In the genomic region with DNA sequence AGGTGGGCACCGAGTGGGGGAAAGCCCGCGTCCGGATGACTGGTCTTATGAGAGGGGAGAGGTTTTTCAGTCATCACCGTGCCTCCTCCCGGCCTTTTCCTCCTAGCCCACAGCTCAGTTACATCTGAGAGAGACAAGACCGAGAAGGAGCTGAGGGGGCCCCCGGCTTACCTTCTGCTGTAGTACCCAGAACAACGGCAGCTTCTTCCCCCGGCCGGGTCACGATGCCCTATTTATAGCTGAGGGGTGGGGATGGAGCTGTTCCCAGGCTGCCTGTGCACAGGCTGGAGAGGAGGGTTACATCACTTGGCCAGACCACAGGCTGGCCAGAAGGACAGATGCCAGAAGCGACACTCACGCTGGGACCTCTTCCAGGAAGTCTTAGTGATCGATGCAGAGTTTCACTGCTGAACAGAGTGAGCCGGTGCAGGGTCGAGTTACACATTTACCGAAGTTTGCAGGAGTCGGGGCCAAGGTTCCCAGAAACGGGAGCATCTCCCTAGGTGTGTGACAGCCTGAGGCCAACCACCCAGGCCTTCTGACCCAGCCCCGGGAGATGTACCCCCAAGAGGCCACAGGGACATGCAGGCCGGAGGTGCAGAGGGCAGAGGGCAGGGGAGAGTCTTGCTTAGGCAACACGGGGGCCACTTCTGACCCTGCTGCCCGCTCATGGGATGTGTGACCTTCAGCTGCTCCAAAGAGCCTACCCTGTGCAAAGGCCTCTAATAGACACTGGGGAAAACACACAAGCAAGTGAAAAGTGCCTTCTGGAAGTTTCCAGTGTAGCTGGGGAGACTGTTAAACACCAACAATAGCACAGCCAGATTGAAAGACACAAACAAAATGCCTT, we compare ENCODE assay signal across 1 cellular context.
A peak's percentile ranks its signal among the peaks of the same experiment; 100 is the strongest.
TF ChIP-seq lines count a peak whose summit lies in the region.

A gene (minus strand): TSS at position 208 of the 850 bp plus-strand sequence. CDS start 3,299 bp downstream, outside the sequence.

TF ChIP-seq in HepG2, 621 proteins besides CTCF, POLR2A, EP300 and RAD21 (continued from another document and continues in another):
- TF ChIP-seq, protein P1, sequence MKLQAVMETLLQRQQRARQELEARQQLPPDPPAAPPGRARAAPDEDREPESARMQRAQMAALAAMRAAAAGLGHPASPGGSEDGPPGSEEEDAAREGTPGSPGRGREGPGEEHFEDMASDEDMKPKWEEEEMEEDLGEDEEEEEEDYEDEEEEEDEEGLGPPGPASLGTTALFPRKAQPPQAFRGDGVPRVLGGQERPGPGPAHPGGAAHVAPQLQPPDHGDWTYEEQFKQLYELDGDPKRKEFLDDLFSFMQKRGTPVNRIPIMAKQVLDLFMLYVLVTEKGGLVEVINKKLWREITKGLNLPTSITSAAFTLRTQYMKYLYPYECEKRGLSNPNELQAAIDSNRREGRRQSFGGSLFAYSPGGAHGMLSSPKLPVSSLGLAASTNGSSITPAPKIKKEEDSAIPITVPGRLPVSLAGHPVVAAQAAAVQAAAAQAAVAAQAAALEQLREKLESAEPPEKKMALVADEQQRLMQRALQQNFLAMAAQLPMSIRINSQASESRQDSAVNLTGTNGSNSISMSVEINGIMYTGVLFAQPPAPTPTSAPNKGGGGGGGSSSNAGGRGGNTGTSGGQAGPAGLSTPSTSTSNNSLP (IDR thresholded peaks at IDR 0.05; ENCODE audit: low read depth, low read length) = peak; percentile 61
- TF ChIP-seq ZSCAN20 (CRISPR knock-in tag; IDR thresholded peaks at IDR 0.05; ENCODE audit: borderline replicate concordance) (0 out of 2 replicates have a peak, but pooled peaks have one; percentile 18), ZNF501 (CRISPR knock-in tag; IDR thresholded peaks at IDR 0.05) (peak; percentile 49; the same call in 1 of the 2 replicates), RBAK (CRISPR knock-in tag; IDR thresholded peaks at IDR 0.05) (peak; percentile 14; the same call in 1 of the 2 replicates), SIX1 (CRISPR knock-in tag; IDR thresholded peaks at IDR 0.05; ENCODE audit: borderline replicate concordance) (peak; percentile 97), ZNF878 (CRISPR knock-in tag; IDR thresholded peaks at IDR 0.05) (peak; percentile 90), SP1 (IDR thresholded peaks at IDR 0.05) (no peak), SP1 (CRISPR knock-in tag; IDR thresholded peaks at IDR 0.05) (0 out of 2 replicates have a peak, but pooled peaks have one; percentile 16), ELF1 (CRISPR knock-in tag; IDR thresholded peaks at IDR 0.05) (peak; percentile 84), ZSCAN22 (CRISPR knock-in tag; IDR thresholded peaks at IDR 0.05) (peak; percentile 73; the same call in 1 of the 2 replicates), ZNF598 (CRISPR knock-in tag; IDR thresholded peaks at IDR 0.05; ENCODE audit: borderline replicate concordance) (no peak; the same call in 1 of the 2 replicates), TRIM24 (CRISPR knock-in tag; IDR thresholded peaks at IDR 0.05) (peak; percentile 97), SIN3B (IDR thresholded peaks at IDR 0.05; ENCODE audit: low read length) (no peak), ZNF816 (CRISPR knock-in tag; IDR thresholded peaks at IDR 0.05; ENCODE audit: borderline replicate concordance) (peak; percentile 87; the same call in 1 of the 2 replicates), ZNF552 (CRISPR knock-in tag; IDR thresholded peaks at IDR 0.05; ENCODE audit: borderline replicate concordance) (peak; percentile 73; the same call in 1 of the 2 replicates), PRPF4 (IDR thresholded peaks at IDR 0.05; ENCODE audit: low read depth, low read length, poor library complexity, severe bottlenecking) (no peak), STAG1 (CRISPR knock-in tag; IDR thresholded peaks at IDR 0.05) (no peak; the same call in none of the 2 replicates), ZNF101 (CRISPR knock-in tag; IDR thresholded peaks at IDR 0.05; ENCODE audit: borderline replicate concordance, low read depth) (no peak), ISL2 (CRISPR knock-in tag; IDR thresholded peaks at IDR 0.05) (peak; percentile 92), SRSF4 (IDR thresholded peaks at IDR 0.05; ENCODE audit: low read depth, low read length, poor library complexity, severe bottlenecking) (no peak), HNRNPUL1 (IDR thresholded peaks at IDR 0.05; ENCODE audit: low read depth, low read length) (no peak), DPF2 (CRISPR knock-in tag; IDR thresholded peaks at IDR 0.05; ENCODE audit: borderline replicate concordance, low read depth) (peak; percentile 98), ARNT (IDR thresholded peaks at IDR 0.05) (no peak), WIZ (CRISPR knock-in tag; IDR thresholded peaks at IDR 0.05) (no peak; the same call in 1 of the 2 replicates), JUNB (CRISPR knock-in tag; IDR thresholded peaks at IDR 0.05; ENCODE audit: borderline replicate concordance) (peak; percentile 65; the same call in 1 of the 2 replicates), ZNF326 (CRISPR knock-in tag; IDR thresholded peaks at IDR 0.05; ENCODE audit: borderline replicate concordance) (no peak), SAP130 (CRISPR knock-in tag; IDR thresholded peaks at IDR 0.05; ENCODE audit: low read depth) (peak; percentile 97), ZNF672 (CRISPR knock-in tag; IDR thresholded peaks at IDR 0.05) (no peak), ZNF317 (CRISPR knock-in tag; IDR thresholded peaks at IDR 0.05) (peak; percentile 90), PPARG (CRISPR knock-in tag; conservative IDR thresholded peaks at IDR 0.05) (peak; percentile 91), GATAD1 (CRISPR knock-in tag; IDR thresholded peaks at IDR 0.05) (peak; percentile 55), MTF1 (CRISPR knock-in tag; IDR thresholded peaks at IDR 0.05) (no peak), ZNF333 (CRISPR knock-in tag; IDR thresholded peaks at IDR 0.05; ENCODE audit: borderline replicate concordance) (peak; percentile 65; the same call in 1 of the 2 replicates), PLRG1 (conservative IDR thresholded peaks at IDR 0.05) (no peak)
- TF ChIP-seq, protein P2, sequence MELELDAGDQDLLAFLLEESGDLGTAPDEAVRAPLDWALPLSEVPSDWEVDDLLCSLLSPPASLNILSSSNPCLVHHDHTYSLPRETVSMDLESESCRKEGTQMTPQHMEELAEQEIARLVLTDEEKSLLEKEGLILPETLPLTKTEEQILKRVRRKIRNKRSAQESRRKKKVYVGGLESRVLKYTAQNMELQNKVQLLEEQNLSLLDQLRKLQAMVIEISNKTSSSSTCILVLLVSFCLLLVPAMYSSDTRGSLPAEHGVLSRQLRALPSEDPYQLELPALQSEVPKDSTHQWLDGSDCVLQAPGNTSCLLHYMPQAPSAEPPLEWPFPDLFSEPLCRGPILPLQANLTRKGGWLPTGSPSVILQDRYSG (CRISPR knock-in tag; IDR thresholded peaks at IDR 0.05) = peak; percentile 62; the same call in 1 of the 2 replicates
- TF ChIP-seq, protein P3, sequence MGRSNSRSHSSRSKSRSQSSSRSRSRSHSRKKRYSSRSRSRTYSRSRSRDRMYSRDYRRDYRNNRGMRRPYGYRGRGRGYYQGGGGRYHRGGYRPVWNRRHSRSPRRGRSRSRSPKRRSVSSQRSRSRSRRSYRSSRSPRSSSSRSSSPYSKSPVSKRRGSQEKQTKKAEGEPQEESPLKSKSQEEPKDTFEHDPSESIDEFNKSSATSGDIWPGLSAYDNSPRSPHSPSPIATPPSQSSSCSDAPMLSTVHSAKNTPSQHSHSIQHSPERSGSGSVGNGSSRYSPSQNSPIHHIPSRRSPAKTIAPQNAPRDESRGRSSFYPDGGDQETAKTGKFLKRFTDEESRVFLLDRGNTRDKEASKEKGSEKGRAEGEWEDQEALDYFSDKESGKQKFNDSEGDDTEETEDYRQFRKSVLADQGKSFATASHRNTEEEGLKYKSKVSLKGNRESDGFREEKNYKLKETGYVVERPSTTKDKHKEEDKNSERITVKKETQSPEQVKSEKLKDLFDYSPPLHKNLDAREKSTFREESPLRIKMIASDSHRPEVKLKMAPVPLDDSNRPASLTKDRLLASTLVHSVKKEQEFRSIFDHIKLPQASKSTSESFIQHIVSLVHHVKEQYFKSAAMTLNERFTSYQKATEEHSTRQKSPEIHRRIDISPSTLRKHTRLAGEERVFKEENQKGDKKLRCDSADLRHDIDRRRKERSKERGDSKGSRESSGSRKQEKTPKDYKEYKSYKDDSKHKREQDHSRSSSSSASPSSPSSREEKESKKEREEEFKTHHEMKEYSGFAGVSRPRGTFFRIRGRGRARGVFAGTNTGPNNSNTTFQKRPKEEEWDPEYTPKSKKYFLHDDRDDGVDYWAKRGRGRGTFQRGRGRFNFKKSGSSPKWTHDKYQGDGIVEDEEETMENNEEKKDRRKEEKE (IDR thresholded peaks at IDR 0.05) = no peak
- TF ChIP-seq, protein P4, sequence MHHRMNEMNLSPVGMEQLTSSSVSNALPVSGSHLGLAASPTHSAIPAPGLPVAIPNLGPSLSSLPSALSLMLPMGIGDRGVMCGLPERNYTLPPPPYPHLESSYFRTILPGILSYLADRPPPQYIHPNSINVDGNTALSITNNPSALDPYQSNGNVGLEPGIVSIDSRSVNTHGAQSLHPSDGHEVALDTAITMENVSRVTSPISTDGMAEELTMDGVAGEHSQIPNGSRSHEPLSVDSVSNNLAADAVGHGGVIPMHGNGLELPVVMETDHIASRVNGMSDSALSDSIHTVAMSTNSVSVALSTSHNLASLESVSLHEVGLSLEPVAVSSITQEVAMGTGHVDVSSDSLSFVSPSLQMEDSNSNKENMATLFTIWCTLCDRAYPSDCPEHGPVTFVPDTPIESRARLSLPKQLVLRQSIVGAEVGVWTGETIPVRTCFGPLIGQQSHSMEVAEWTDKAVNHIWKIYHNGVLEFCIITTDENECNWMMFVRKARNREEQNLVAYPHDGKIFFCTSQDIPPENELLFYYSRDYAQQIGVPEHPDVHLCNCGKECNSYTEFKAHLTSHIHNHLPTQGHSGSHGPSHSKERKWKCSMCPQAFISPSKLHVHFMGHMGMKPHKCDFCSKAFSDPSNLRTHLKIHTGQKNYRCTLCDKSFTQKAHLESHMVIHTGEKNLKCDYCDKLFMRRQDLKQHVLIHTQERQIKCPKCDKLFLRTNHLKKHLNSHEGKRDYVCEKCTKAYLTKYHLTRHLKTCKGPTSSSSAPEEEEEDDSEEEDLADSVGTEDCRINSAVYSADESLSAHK (CRISPR knock-in tag; IDR thresholded peaks at IDR 0.05; ENCODE audit: borderline replicate concordance) = no peak
- TF ChIP-seq, protein P5, sequence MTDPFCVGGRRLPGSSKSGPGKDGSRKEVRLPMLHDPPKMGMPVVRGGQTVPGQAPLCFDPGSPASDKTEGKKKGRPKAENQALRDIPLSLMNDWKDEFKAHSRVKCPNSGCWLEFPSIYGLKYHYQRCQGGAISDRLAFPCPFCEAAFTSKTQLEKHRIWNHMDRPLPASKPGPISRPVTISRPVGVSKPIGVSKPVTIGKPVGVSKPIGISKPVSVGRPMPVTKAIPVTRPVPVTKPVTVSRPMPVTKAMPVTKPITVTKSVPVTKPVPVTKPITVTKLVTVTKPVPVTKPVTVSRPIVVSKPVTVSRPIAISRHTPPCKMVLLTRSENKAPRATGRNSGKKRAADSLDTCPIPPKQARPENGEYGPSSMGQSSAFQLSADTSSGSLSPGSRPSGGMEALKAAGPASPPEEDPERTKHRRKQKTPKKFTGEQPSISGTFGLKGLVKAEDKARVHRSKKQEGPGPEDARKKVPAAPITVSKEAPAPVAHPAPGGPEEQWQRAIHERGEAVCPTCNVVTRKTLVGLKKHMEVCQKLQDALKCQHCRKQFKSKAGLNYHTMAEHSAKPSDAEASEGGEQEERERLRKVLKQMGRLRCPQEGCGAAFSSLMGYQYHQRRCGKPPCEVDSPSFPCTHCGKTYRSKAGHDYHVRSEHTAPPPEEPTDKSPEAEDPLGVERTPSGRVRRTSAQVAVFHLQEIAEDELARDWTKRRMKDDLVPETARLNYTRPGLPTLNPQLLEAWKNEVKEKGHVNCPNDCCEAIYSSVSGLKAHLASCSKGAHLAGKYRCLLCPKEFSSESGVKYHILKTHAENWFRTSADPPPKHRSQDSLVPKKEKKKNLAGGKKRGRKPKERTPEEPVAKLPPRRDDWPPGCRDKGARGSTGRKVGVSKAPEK (CRISPR knock-in tag; IDR thresholded peaks at IDR 0.05; ENCODE audit: borderline replicate concordance) = no peak
- TF ChIP-seq, protein P6, sequence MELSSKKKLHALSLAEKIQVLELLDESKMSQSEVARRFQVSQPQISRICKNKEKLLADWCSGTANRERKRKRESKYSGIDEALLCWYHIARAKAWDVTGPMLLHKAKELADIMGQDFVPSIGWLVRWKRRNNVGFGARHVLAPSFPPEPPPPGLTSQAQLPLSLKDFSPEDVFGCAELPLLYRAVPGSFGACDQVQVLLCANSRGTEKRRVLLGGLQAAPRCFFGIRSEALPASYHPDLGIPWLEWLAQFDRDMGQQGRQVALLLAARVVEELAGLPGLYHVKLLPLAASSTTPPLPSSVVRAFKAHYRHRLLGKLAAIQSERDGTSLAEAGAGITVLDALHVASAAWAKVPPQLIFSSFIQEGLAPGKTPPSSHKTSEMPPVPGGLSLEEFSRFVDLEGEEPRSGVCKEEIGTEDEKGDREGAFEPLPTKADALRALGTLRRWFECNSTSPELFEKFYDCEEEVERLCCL (CRISPR knock-in tag; IDR thresholded peaks at IDR 0.05; ENCODE audit: borderline replicate concordance) = peak; percentile 26; the same call in 1 of the 2 replicates
- TF ChIP-seq, protein P7, sequence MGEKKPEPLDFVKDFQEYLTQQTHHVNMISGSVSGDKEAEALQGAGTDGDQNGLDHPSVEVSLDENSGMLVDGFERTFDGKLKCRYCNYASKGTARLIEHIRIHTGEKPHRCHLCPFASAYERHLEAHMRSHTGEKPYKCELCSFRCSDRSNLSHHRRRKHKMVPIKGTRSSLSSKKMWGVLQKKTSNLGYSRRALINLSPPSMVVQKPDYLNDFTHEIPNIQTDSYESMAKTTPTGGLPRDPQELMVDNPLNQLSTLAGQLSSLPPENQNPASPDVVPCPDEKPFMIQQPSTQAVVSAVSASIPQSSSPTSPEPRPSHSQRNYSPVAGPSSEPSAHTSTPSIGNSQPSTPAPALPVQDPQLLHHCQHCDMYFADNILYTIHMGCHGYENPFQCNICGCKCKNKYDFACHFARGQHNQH (CRISPR knock-in tag; IDR thresholded peaks at IDR 0.05) = peak; percentile 91
- TF ChIP-seq, protein P8, sequence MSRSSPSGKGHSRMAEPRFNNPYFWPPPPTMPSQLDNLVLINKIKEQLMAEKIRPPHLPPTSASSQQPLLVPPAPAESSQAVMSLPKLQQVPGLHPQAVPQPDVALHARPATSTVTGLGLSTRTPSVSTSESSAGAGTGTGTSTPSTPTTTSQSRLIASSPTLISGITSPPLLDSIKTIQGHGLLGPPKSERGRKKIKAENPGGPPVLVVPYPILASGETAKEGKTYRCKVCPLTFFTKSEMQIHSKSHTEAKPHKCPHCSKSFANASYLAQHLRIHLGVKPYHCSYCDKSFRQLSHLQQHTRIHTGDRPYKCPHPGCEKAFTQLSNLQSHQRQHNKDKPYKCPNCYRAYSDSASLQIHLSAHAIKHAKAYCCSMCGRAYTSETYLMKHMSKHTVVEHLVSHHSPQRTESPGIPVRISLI (CRISPR knock-in tag; IDR thresholded peaks at IDR 0.05; ENCODE audit: borderline replicate concordance) = peak; percentile 69; the same call in 1 of the 2 replicates
- TF ChIP-seq, protein P9, sequence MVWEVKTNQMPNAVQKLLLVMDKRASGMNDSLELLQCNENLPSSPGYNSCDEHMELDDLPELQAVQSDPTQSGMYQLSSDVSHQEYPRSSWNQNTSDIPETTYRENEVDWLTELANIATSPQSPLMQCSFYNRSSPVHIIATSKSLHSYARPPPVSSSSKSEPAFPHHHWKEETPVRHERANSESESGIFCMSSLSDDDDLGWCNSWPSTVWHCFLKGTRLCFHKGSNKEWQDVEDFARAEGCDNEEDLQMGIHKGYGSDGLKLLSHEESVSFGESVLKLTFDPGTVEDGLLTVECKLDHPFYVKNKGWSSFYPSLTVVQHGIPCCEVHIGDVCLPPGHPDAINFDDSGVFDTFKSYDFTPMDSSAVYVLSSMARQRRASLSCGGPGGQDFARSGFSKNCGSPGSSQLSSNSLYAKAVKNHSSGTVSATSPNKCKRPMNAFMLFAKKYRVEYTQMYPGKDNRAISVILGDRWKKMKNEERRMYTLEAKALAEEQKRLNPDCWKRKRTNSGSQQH (CRISPR knock-in tag; IDR thresholded peaks at IDR 0.05; ENCODE audit: low read depth) = peak; percentile 84; the same call in 1 of the 2 replicates
